In genomic region chr11:1238767-1239595, GRCh38 we compare ENCODE assay signal across 19 cellular contexts. TPM values are rescaled to one million over a fixed set of nuclear protein-coding genes. Genes with fewer than 3 reads are reported as not detected.
DNase-seq lines count a peak whose midpoint lies in the region; ATAC-seq, FAIRE-seq and TF ChIP-seq lines count a peak whose summit lies in the region.
"Had no signal": no experiment of that assay in that cellular context is flagged by ENCODE, and none has a peak within 500 bp of the region (broad histone marks: within the 10 kb centered on the region; RNA-seq: fewer than 3 reads in every experiment).

No MANE protein-coding gene starts in this region.

- no peak overlapping the region for H3K27ac ChIP-seq in GM12878 (ENCODE audit: control insufficient read depth, insufficient read depth)
- H3K27ac ChIP-seq in liver (ENCODE audit: low read depth in 1 of 2, low read length in 2 of 2): no peak overlapping the region
- H3K27ac ChIP-seq: right atrium auricular region had no signal

- TF ChIP-seq EP300 in GM12878 (IDR thresholded peaks at IDR 0.05; ENCODE audit: borderline replicate concordance in 1 of 2, control insufficient read depth in 1 of 2, low read depth in 2 of 2, low read length in 2 of 2): no peak

- RAD21 ChIA-PET in GM12878 (lab: Charles Lee; ENCODE audit: unreplicated experiment): no interaction called here

- no peaks in the 10 kb centered on the region for H3K27me3 ChIP-seq in GM12878 (replicated peaks in 1 of 2; ENCODE audit: control insufficient read depth in 2 of 2, insufficient read depth in 2 of 2, low read length in 1 of 2)
- no peaks in the 10 kb centered on the region for H3K27me3 ChIP-seq in liver (ENCODE audit: control insufficient read depth in 4 of 4, insufficient read depth in 4 of 4, low read length in 3 of 4)
- H3K27me3 ChIP-seq: right atrium auricular region had no signal

- TF ChIP-seq RAD21 in GM12878 (IDR thresholded peaks at IDR 0.05; ENCODE audit: insufficient read depth, low read depth, low read length): no peak
- TF ChIP-seq RAD21 in liver (IDR thresholded peaks at IDR 0.05): no peak

- H3K9ac ChIP-seq in GM12878 (ENCODE audit: control insufficient read depth, insufficient read depth, low read length) (no peak overlapping the region), liver (ENCODE audit: low read depth in 1 of 2, low read length in 2 of 2) (no peak overlapping the region)

- H2AFZ ChIP-seq in GM12878 (ENCODE audit: control insufficient read depth, low read depth, low read length): no peak overlapping the region

- H3K4me2 ChIP-seq in GM12878 (ENCODE audit: control insufficient read depth, insufficient read depth): no peak overlapping the region

- DNase-seq in Right ventricle myocardium superior (no peak), cardiac septum (ENCODE audit: low spot score) (no peak), GM12878 (ENCODE audit: low read depth, low spot score) (no peak), GOT3 (lab: John Stamatoyannopoulos, UW) (no peak)
- DNase-seq in stimulated activated CD4-positive, alpha-beta T cell treated with anti-CD3 and anti-CD28 coated beads, Interleukin-1b, Interleukin-23, amount 100 ng/mL, for 48 hours: no peak
- DNase-seq: ACHN; activated B cell treated with CpG ODN at 0.5 μM for 24 hours; activated T-cell treated with anti-CD3 and anti-CD28 coated beads for 4 hours; CD4-positive, alpha-beta memory T cell; GF-D8; NCI-H1105 treated with DMSO at 0.1 percent for 48 hours; NCI-H226; stimulated activated CD4-positive, alpha-beta T cell treated with anti-CD3 and anti-CD28 coated beads, Interleukin-4, amount 100 ng/mL, for 24 hours had no signal

- no peaks in the 10 kb centered on the region for H4K20me1 ChIP-seq in GM12878 (ENCODE audit: control insufficient read depth, insufficient read depth)

- SMC1A ChIA-PET in GM12878 (lab: Charles Lee; ENCODE audit: uncharacterized antibody, unreplicated experiment): no interaction called here

- no peak overlapping the region for H3K4me3 ChIP-seq in GM12878
- H3K4me3 ChIP-seq in liver (ENCODE audit: low read depth in 1 of 3, low read length in 3 of 3): no peak overlapping the region
- H3K4me3 ChIP-seq: right atrium auricular region had no signal

- TF ChIP-seq CTCF in GM12878 (IDR thresholded peaks at IDR 0.05 in 2 of 3, conservative IDR thresholded peaks at IDR 0.05 in 1 of 3; ENCODE audit: control insufficient read depth in 2 of 3, extremely low read depth in 1 of 3, insufficient read depth in 1 of 3, low read depth in 3 of 3, low read length in 3 of 3) (no peak), liver (IDR thresholded peaks at IDR 0.05; ENCODE audit: low read depth, low read length, missing input control) (no peak)

- no peak for TF ChIP-seq POLR2A in GM12878 (IDR thresholded peaks at IDR 0.05; ENCODE audit: low read depth, low read length)

- POLR2A ChIA-PET in GM12878 (lab: Charles Lee): no interaction called here

- no peaks in the 10 kb centered on the region for H3K79me2 ChIP-seq in GM12878 (ENCODE audit: control insufficient read depth, insufficient read depth, low read length)

- H3K9me3 ChIP-seq in GM12878 (replicated peaks; ENCODE audit: control insufficient read depth, insufficient read depth, low read length) (no peaks in the 10 kb centered on the region; the same call in 2 of the 3 replicates), liver (ENCODE audit: control insufficient read depth in 4 of 4, low read length in 3 of 4) (no peaks in the 10 kb centered on the region)
- H3K9me3 ChIP-seq: right atrium auricular region had no signal

- in situ Hi-C loops in GM12878 (cut with MboI): no loop called here

- H3K4me1 ChIP-seq in GM12878 (ENCODE audit: control insufficient read depth, insufficient read depth, low read length) (no peaks in the 10 kb centered on the region), liver (ENCODE audit: control insufficient read depth in 4 of 4, insufficient read depth in 4 of 4, low read length in 3 of 4) (no peaks in the 10 kb centered on the region)
- H3K4me1 ChIP-seq: right atrium auricular region had no signal

- no peak for FAIRE-seq in GM12878 (lab: Jason Lieb, UNC)

- ATAC-seq in Right ventricle myocardium superior (ENCODE audit: poor library complexity) (peak; percentile 57), GM12878 (no peak), HG03045 (IDR thresholded peaks at IDR 0.05; ENCODE audit: unreplicated experiment) (no peak)
- ATAC-seq in activated CD4-positive, CD25-positive, alpha-beta regulatory T cell treated with anti-CD3 and anti-CD28 coated beads, Interleukin-2, amount 50 U/mL, for 24 hours: no peak

- CTCF ChIA-PET in GM12878 (lab: Yijun Ruan, JAX): no interaction called here

- no TSS peak for BruUV-seq in GM12878 (replicated peaks; lab: Mats Ljungman, UMichigan)

- no peaks in the 10 kb centered on the region for H3K36me3 ChIP-seq in GM12878 (ENCODE audit: control insufficient read depth in 2 of 2, insufficient read depth in 2 of 2, low read length in 1 of 2)
- H3K36me3 ChIP-seq in liver (ENCODE audit: control insufficient read depth in 4 of 4, insufficient read depth in 3 of 4, low read depth in 1 of 4, low read length in 3 of 4): no peaks in the 10 kb centered on the region
- H3K36me3 ChIP-seq: right atrium auricular region had no signal

- intact Hi-C loops in Right ventricle myocardium superior (cut with DNase I) (no loop called here), cardiac septum (cut with DNase I) (no loop called here), GM12878 (cut with micrococcal nuclease; ENCODE audit: unreplicated experiment) (no loop called here)

- 70% methylated on average over 28 of the region's 34 CpGs for WGBS in GM12878 (ENCODE audit: insufficient coverage, insufficient replicate concordance, low lambda C conversion rate, missing lambda C conversion rate)
- 58% methylated on average over 34 of the region's 34 CpGs for WGBS in liver

TF ChIP-seq in GM12878, 131 proteins besides CTCF, POLR2A, EP300 and RAD21 (continues in another document):
- no peak for TF ChIP-seq FOXK2 (IDR thresholded peaks at IDR 0.05)

TF ChIP-seq in liver, 16 proteins besides CTCF, POLR2A, EP300 and RAD21 (continues in another document):
- TF ChIP-seq SP1 (IDR thresholded peaks at IDR 0.05) (no peak), RXRA (IDR thresholded peaks at IDR 0.05) (peak in 1 of 2 donors; percentile 54), GABPA (IDR thresholded peaks at IDR 0.05 in 1 of 2, conservative IDR thresholded peaks at IDR 0.05 in 1 of 2) (no peak), FOXA2 (IDR thresholded peaks at IDR 0.05) (no peak), REST (IDR thresholded peaks at IDR 0.05) (peak; percentile 99), YY1 (IDR thresholded peaks at IDR 0.05) (no peak), MAX (IDR thresholded peaks at IDR 0.05) (no peak)

RNA-seq across cellular contexts. Expression of gene MUC5B, which starts 16.1 kb away (rescaled TPM):
- not detected for total RNA-seq in Right ventricle myocardium superior
- not detected for total RNA-seq in cardiac septum
- total RNA-seq in GM12878 (2013; cell fraction: nucleolus; rRNA removed): not detected in 2 replicates
- total RNA-seq in GM12878 (2014; rRNA removed): not detected in 2 replicates
- not detected in 2 replicates for total RNA-seq in GM12878 (2014; rRNA removed; fragmentation: Illumina TruSeq; extraction: Trizol)
- total RNA-seq in GM12878 (2021): 1.5 TPM in 2 replicates
- 0.03 TPM for polyA plus RNA-seq in GM12878 (2011; ENCODE audit: low read depth)
- not detected in 2 replicates for polyA plus RNA-seq in GM12878 (2011; rRNA removed)
- not detected in 2 replicates for polyA plus RNA-seq in GM12878 (2011; cell fraction: cytosol; rRNA removed)
- not detected in 2 replicates for polyA plus RNA-seq in GM12878 (2011; cell fraction: nucleus; rRNA removed)
- 0.03 and 0.14 TPM in 2 replicates for polyA plus RNA-seq in GM12878 (2012)
- polyA plus RNA-seq in GM12878 (2014; fragmentation: Illumina TruSeq; extraction: Trizol): not detected in 2 replicates
- polyA plus RNA-seq in GM12878 (2014; fragmentation: Nextera tagmentation; extraction: Ambion mirVana): not detected
- not detected in 2 replicates for polyA plus RNA-seq in GM12878 (2014; rRNA removed)
- polyA plus RNA-seq in GM12878 (2016; fragmentation: Nextera tagmentation; extraction: Ambion mirVana): not detected
- not detected in 2 replicates for polyA minus RNA-seq in GM12878 (2011; rRNA and poly(A)+ RNA removed)
- polyA minus RNA-seq in GM12878 (2011; cell fraction: cytosol; rRNA and poly(A)+ RNA removed): not detected in 2 replicates
- polyA minus RNA-seq in GM12878 (2011; cell fraction: nucleus; rRNA and poly(A)+ RNA removed): not detected in 2 replicates
- under 1 TPM in 1 of 2 donors, not detected in 1; 0.50 TPM for total RNA-seq in liver
- polyA plus RNA-seq in liver: under 1 TPM; 0.17 to 0.95 TPM
- total RNA-seq: activated B cell treated with CpG ODN at 0.5 μM for 24 hours; CD4-positive, alpha-beta memory T cell; chondrocyte; right atrium auricular region; urinary bladder had no signal
- polyA plus RNA-seq: CD4-positive, alpha-beta memory T cell; urinary bladder had no signal
